Comparison of ENCODE assay signal across 2 cellular contexts in the genomic region with DNA sequence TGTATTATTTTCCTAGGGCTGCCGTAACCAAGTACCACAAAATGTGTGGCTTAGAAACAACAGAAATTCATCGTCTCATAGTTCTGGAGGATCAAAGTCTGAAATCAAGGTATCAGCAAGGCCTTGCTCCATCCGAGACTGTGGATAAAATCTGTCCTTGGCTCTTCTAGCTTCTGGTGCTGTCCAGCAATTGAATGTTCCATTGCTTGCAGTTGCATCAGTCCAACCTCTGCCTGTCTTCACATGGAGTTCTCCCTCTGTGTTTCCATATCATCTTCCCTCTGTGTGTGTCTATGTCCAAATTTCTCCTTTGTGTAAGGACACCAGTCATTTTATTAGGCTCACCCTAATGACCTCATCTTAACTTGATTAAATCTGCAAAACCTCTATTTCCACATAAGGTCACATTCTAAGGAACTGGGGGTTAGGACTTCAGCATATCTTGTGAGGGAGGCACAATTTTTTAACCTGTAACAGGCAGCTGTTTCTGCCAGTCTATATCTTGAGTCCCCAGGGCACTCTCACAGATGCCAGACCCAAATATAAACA.
TF ChIP-seq lines count a peak whose summit lies in the region.

No MANE protein-coding gene starts in this region.

TF ChIP-seq in HCT116, 20 proteins besides CTCF, POLR2A, EP300 and RAD21:
- TF ChIP-seq, protein P1, sequence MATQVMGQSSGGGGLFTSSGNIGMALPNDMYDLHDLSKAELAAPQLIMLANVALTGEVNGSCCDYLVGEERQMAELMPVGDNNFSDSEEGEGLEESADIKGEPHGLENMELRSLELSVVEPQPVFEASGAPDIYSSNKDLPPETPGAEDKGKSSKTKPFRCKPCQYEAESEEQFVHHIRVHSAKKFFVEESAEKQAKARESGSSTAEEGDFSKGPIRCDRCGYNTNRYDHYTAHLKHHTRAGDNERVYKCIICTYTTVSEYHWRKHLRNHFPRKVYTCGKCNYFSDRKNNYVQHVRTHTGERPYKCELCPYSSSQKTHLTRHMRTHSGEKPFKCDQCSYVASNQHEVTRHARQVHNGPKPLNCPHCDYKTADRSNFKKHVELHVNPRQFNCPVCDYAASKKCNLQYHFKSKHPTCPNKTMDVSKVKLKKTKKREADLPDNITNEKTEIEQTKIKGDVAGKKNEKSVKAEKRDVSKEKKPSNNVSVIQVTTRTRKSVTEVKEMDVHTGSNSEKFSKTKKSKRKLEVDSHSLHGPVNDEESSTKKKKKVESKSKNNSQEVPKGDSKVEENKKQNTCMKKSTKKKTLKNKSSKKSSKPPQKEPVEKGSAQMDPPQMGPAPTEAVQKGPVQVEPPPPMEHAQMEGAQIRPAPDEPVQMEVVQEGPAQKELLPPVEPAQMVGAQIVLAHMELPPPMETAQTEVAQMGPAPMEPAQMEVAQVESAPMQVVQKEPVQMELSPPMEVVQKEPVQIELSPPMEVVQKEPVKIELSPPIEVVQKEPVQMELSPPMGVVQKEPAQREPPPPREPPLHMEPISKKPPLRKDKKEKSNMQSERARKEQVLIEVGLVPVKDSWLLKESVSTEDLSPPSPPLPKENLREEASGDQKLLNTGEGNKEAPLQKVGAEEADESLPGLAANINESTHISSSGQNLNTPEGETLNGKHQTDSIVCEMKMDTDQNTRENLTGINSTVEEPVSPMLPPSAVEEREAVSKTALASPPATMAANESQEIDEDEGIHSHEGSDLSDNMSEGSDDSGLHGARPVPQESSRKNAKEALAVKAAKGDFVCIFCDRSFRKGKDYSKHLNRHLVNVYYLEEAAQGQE (IDR thresholded peaks at IDR 0.05; ENCODE audit: low read depth): peak; percentile 20
- TF ChIP-seq FOSL1 (IDR thresholded peaks at IDR 0.05; ENCODE audit: low read depth): no peak
TF ChIP-seq in HCT116: peak in this region for 1.

TF ChIP-seq in PFSK-1, 5 proteins besides CTCF, POLR2A, EP300 and RAD21 (continued from another document):
- TF ChIP-seq, protein P1 (IDR thresholded peaks at IDR 0.05; ENCODE audit: insufficient read depth in 1 of 2, low read depth in 2 of 2, low read length in 2 of 2): peak; percentile 73 to 84
TF ChIP-seq in PFSK-1: peak in this region for 1.
